27 cellular contexts compared by ENCODE assay signal in the genomic region with DNA sequence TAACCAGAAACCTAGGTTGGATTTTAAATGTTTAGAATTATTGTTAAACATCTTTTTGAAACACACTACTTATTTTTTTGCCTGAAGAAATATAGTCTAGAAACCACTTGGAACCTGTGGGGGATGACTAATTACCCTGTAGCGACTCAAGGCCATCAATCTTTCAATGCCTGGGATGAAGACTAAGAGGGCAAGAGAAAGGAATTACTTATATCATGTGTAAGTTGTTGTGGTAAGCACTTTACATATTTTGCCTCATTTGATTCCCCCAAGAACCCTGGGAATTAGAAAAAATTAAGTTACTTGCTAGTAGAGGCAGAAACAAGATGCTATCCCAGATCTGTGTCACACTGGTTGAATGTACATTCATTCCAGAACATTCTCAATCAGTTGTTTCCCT.
"Had no signal": no experiment of that assay in that cellular context is flagged by ENCODE, and none has a peak within 500 bp of the region (broad histone marks: within the 10 kb centered on the region; RNA-seq: fewer than 3 reads in every experiment).

No MANE protein-coding gene starts in this region.

- H3K27me3 Mint-ChIP-seq: naive thymus-derived CD4-positive, alpha-beta T cell; progenitor cell of endocrine pancreas had no signal

- H3K36me3 ChIP-seq: gastroesophageal sphincter, heart right ventricle, left lung, neural progenitor cell, right lobe of liver, stomach, thyroid gland, vagina had no signal

- H3K36me3 Mint-ChIP-seq: neural progenitor cell; stimulated activated effector memory CD8-positive, alpha-beta T cell treated with anti-CD3 and anti-CD28 coated beads, Interleukin-12 subunit alpha, Interleukin-12 subunit beta, amount 100 ng/mL, for 72 hours had no signal

- H3K9me3 Mint-ChIP-seq: neural progenitor cell had no signal

- H3K4me3 ChIP-seq: coronary artery, gastroesophageal sphincter, heart right ventricle, left lung, neural progenitor cell, right lobe of liver, smooth muscle cell, stomach, thyroid gland, vagina had no signal

- H3K4me1 Mint-ChIP-seq: naive thymus-derived CD4-positive, alpha-beta T cell; neural progenitor cell; stimulated activated effector memory CD8-positive, alpha-beta T cell treated with anti-CD3 and anti-CD28 coated beads, Interleukin-12 subunit alpha, Interleukin-12 subunit beta, amount 100 ng/mL, for 72 hours had no signal

- H3K27me3 ChIP-seq: foreskin keratinocyte, gastroesophageal sphincter, heart right ventricle, left lung, neural progenitor cell, right lobe of liver, stomach, thyroid gland, vagina had no signal

- H3K9me3 ChIP-seq: gastroesophageal sphincter, left lung, right lobe of liver, stomach, thyroid gland, vagina had no signal

- H2AFZ ChIP-seq: neural progenitor cell, parathyroid adenoma had no signal

- H3K79me2 ChIP-seq: parathyroid adenoma had no signal

- H3K27ac ChIP-seq: coronary artery, foreskin keratinocyte, gastroesophageal sphincter, heart right ventricle, left lung, neural progenitor cell, parathyroid adenoma, right lobe of liver, stomach, thyroid gland, vagina had no signal

- H3K4me3 Mint-ChIP-seq: naive thymus-derived CD4-positive, alpha-beta T cell; nephron; neural progenitor cell; stimulated activated effector memory CD8-positive, alpha-beta T cell treated with anti-CD3 and anti-CD28 coated beads, Interleukin-12 subunit alpha, Interleukin-12 subunit beta, amount 100 ng/mL, for 72 hours had no signal

- H3K4me2 ChIP-seq: neural progenitor cell, smooth muscle cell had no signal

- H3K9ac ChIP-seq: neural progenitor cell, parathyroid adenoma had no signal

- H3K27ac Mint-ChIP-seq: naive thymus-derived CD4-positive, alpha-beta T cell; nephron; neural progenitor cell; progenitor cell of endocrine pancreas; stimulated activated effector memory CD8-positive, alpha-beta T cell treated with anti-CD3 and anti-CD28 coated beads, Interleukin-12 subunit alpha, Interleukin-12 subunit beta, amount 100 ng/mL, for 72 hours had no signal

- DNase-seq: dermis blood vessel endothelial cell; effector memory CD4-positive, alpha-beta T cell; heart right ventricle; hippocampal formation; left cardiac atrium; left lung; mesendoderm; midbrain; naive thymus-derived CD4-positive, alpha-beta T cell; right lobe of liver; stimulated activated CD4-positive, alpha-beta T cell treated with anti-CD3 and anti-CD28 coated beads, Interleukin-12 subunit alpha, Interleukin-12 subunit beta, amount 100 ng/mL, for 4 hours; stimulated activated CD4-positive, alpha-beta T cell treated with anti-CD3 and anti-CD28 coated beads, Interleukin-1b, Interleukin-23, amount 100 ng/mL, for 48 hours; stimulated activated CD4-positive, alpha-beta T cell treated with anti-CD3 and anti-CD28 coated beads, Interleukin-4, amount 100 ng/mL, for 24 hours; stimulated activated naive CD4-positive, alpha-beta T cell treated with Interleukin-2 at 50 U/mL for 16 hours; stomach; thyroid gland; trophoblast cell had no signal

- H3K4me1 ChIP-seq: foreskin keratinocyte, gastroesophageal sphincter, heart right ventricle, left lung, neural progenitor cell, parathyroid adenoma, right lobe of liver, stomach, thyroid gland, vagina had no signal
